ENCODE assay signal across 33 cellular contexts in genomic region chr16:55376567-55377167, GRCh38. TPM values are rescaled to one million over a fixed set of nuclear protein-coding genes. Genes with fewer than 3 reads are reported as not detected.
"Had no signal": no experiment of that assay in that cellular context is flagged by ENCODE, and none has a peak within 500 bp of the region (broad histone marks: within the 10 kb centered on the region; RNA-seq: fewer than 3 reads in every experiment).

No MANE protein-coding gene starts in this region.

- H3K9me3 ChIP-seq: neutrophil, ovary, psoas muscle, right lobe of liver, sigmoid colon, stomach, thoracic aorta, thyroid gland, tibial nerve, uterus had no signal

- H3K4me1 Mint-ChIP-seq: naive thymus-derived CD4-positive, alpha-beta T cell; natural killer cell; nephron; stimulated activated effector memory CD8-positive, alpha-beta T cell treated with anti-CD3 and anti-CD28 coated beads, Interleukin-12 subunit alpha, Interleukin-12 subunit beta, amount 100 ng/mL, for 72 hours; stimulated activated naive B cell treated with anti-CD40 and anti-IgM and Interleukin-4, amounts not matched to agents 10 μg/mL and 1 μg/mL and 100 μg/mL, for 72 hours had no signal

- ATAC-seq: naive thymus-derived CD4-positive, alpha-beta T cell; natural killer cell; psoas muscle; right cardiac atrium; right lobe of liver; stimulated activated effector memory CD8-positive, alpha-beta T cell treated with anti-CD3 and anti-CD28 coated beads, Interleukin-12 subunit alpha, Interleukin-12 subunit beta, amount 100 ng/mL, for 72 hours; stimulated activated naive B cell treated with anti-CD40 and anti-IgM and Interleukin-4, amounts not matched to agents 10 μg/mL and 1 μg/mL and 100 μg/mL, for 72 hours had no signal

- H3K27ac Mint-ChIP-seq: naive thymus-derived CD4-positive, alpha-beta T cell; natural killer cell; nephron; progenitor cell of endocrine pancreas; stimulated activated effector memory CD8-positive, alpha-beta T cell treated with anti-CD3 and anti-CD28 coated beads, Interleukin-12 subunit alpha, Interleukin-12 subunit beta, amount 100 ng/mL, for 72 hours; stimulated activated naive B cell treated with anti-CD40 and anti-IgM and Interleukin-4, amounts not matched to agents 10 μg/mL and 1 μg/mL and 100 μg/mL, for 72 hours; stimulated activated naive CD8-positive, alpha-beta T cell treated with anti-CD3 and anti-CD28 coated beads, Interleukin-15, Interleukin-2, amounts not matched to agents 100 ng/mL and 50 ng/mL, for 24 hours; type B pancreatic cell had no signal

- H3K36me3 ChIP-seq: neural progenitor cell, neutrophil, ovary, right lobe of liver, sigmoid colon, stomach, thoracic aorta, thyroid gland, tibial nerve, uterus had no signal

- H2AFZ ChIP-seq: neural progenitor cell, parathyroid adenoma had no signal

- H3K9ac ChIP-seq: neural progenitor cell, parathyroid adenoma had no signal

- H3K4me3 ChIP-seq: neural progenitor cell, ovary, psoas muscle, right lobe of liver, sigmoid colon, stomach, thoracic aorta, thyroid gland, tibial nerve, uterus had no signal

- H3K4me3 Mint-ChIP-seq: naive thymus-derived CD4-positive, alpha-beta T cell; natural killer cell; nephron; neural progenitor cell; stimulated activated effector memory CD8-positive, alpha-beta T cell treated with anti-CD3 and anti-CD28 coated beads, Interleukin-12 subunit alpha, Interleukin-12 subunit beta, amount 100 ng/mL, for 72 hours; stimulated activated naive B cell treated with anti-CD40 and anti-IgM and Interleukin-4, amounts not matched to agents 10 μg/mL and 1 μg/mL and 100 μg/mL, for 72 hours; stimulated activated naive CD8-positive, alpha-beta T cell treated with anti-CD3 and anti-CD28 coated beads, Interleukin-15, Interleukin-2, amounts not matched to agents 100 ng/mL and 50 ng/mL, for 24 hours; type B pancreatic cell had no signal

- H3K9me3 Mint-ChIP-seq: natural killer cell; nephron; neural progenitor cell; stimulated activated effector memory CD8-positive, alpha-beta T cell treated with anti-CD3 and anti-CD28 coated beads, Interleukin-12 subunit alpha, Interleukin-12 subunit beta, amount 100 ng/mL, for 72 hours; stimulated activated naive B cell treated with anti-CD40 and anti-IgM and Interleukin-4, amounts not matched to agents 10 μg/mL and 1 μg/mL and 100 μg/mL, for 72 hours; stimulated activated naive CD8-positive, alpha-beta T cell treated with anti-CD3 and anti-CD28 coated beads, Interleukin-15, Interleukin-2, amounts not matched to agents 100 ng/mL and 50 ng/mL, for 24 hours; type B pancreatic cell had no signal

- FAIRE-seq: small intestine had no signal

- H3K79me2 ChIP-seq: parathyroid adenoma had no signal

- H3K27me3 ChIP-seq: neural progenitor cell, ovary, right lobe of liver, thyroid gland, tibial nerve, uterus had no signal

- DNase-seq: naive thymus-derived CD4-positive, alpha-beta T cell; natural killer cell; nucleus accumbens; ovary; posterior cingulate gyrus; psoas muscle; right cardiac atrium; right lobe of liver; sigmoid colon; small intestine; stimulated activated CD4-positive, alpha-beta T cell treated with anti-CD3 and anti-CD28 coated beads, Interleukin-15, amount 100 ng/mL, for 24 hours; stimulated activated CD4-positive, alpha-beta T cell treated with anti-CD3 and anti-CD28 coated beads, Interleukin-2, amount 100 ng/mL, for 24 hours; stimulated activated CD4-positive, alpha-beta T cell treated with anti-CD3 and anti-CD28 coated beads, Interleukin-2, amount 100 ng/mL, for 48 hours; stimulated activated CD4-positive, alpha-beta T cell treated with anti-CD3 and anti-CD28 coated beads, Interleukin-4, amount 100 ng/mL, for 24 hours; stimulated activated naive B cell treated with anti-CD40 and anti-IgM and Interleukin-4, amounts not matched to agents 10 μg/mL and 1 μg/mL and 100 μg/mL, for 72 hours; stimulated activated naive CD4-positive, alpha-beta T cell treated with Interleukin-2 at 50 U/mL for 16 hours; stomach; uterus had no signal

- H3K36me3 Mint-ChIP-seq: natural killer cell; neural progenitor cell; stimulated activated effector memory CD8-positive, alpha-beta T cell treated with anti-CD3 and anti-CD28 coated beads, Interleukin-12 subunit alpha, Interleukin-12 subunit beta, amount 100 ng/mL, for 72 hours; stimulated activated naive B cell treated with anti-CD40 and anti-IgM and Interleukin-4, amounts not matched to agents 10 μg/mL and 1 μg/mL and 100 μg/mL, for 72 hours; type B pancreatic cell had no signal

- H3K4me2 ChIP-seq: neural progenitor cell had no signal

- H3K4me1 ChIP-seq: parathyroid adenoma, right lobe of liver, sigmoid colon, stomach, tibial nerve, uterus had no signal

- H3K27ac ChIP-seq: neural progenitor cell, neutrophil, ovary, parathyroid adenoma, psoas muscle, right lobe of liver, sigmoid colon, stomach, thoracic aorta, thyroid gland, tibial nerve, uterus had no signal

RNA-seq across cellular contexts. Expression of gene IRX6, which starts 52.7 kb away (rescaled TPM):
- total RNA-seq: naive thymus-derived CD4-positive, alpha-beta T cell; natural killer cell; progenitor cell of endocrine pancreas; right lobe of liver; skeletal muscle tissue; stomach; temporal lobe; thoracic aorta; ureter had no signal
- polyA plus RNA-seq: naive thymus-derived CD4-positive, alpha-beta T cell; neural cell had no signal
